ENCODE assay signal across 8 cellular contexts in genomic region chr10:3806603-3807002, GRCh38. TPM values are rescaled to one million over a fixed set of nuclear protein-coding genes. Genes with fewer than 3 reads are reported as not detected.
A peak's percentile ranks its signal among the peaks of the same experiment; 100 is the strongest.
DNase-seq lines count a peak whose midpoint lies in the region; ATAC-seq and TF ChIP-seq lines count a peak whose summit lies in the region.

No MANE protein-coding gene starts in this region.

- peaks cover 3% of the 10 kb centered on the region for H3K79me2 ChIP-seq in trophoblast cell (ENCODE audit: control insufficient read depth, insufficient read depth, low read length, poor library complexity)

- peak overlapping the region; percentile 42 for H3K4ac ChIP-seq in trophoblast cell (ENCODE audit: low read depth, low read length)

- no peaks in the 10 kb centered on the region for H3K36me3 ChIP-seq in trophoblast cell (ENCODE audit: control insufficient read depth in 1 of 2, insufficient read depth in 2 of 2, low read length in 2 of 2)

- H3K4me1 Mint-ChIP-seq in CD14-positive monocyte, result peaks cover 19% of the 10 kb centered on the region

- peak overlapping the region; percentile 89 for H2BK120ac ChIP-seq in trophoblast cell (ENCODE audit: insufficient read depth, low read length, poor library complexity)

- peak overlapping the region; percentile 83 for H2BK5ac ChIP-seq in trophoblast cell (ENCODE audit: low read depth, low read length, poor library complexity)

- H3K14ac ChIP-seq in trophoblast cell (ENCODE audit: low read length), result peak overlapping the region; percentile 91

- peak; percentile 83 for DNase-seq in Daoy (ENCODE audit: low read depth)
- peak; percentile 63 for DNase-seq in NCI-H526 treated with DMSO at 0.1 percent for 48 hours (lab: John Stamatoyannopoulos, UW)
- no peak for DNase-seq in coronary artery (ENCODE audit: low spot score)
- DNase-seq in trophoblast cell, result peak; percentile 69 to 75
- DNase-seq in CD14-positive monocyte (ENCODE audit: low spot score), result no peak
- DNase-seq in GM19240 (ENCODE audit: insufficient read length, low spot score), result no peak

- H3K4me1 ChIP-seq in trophoblast cell (ENCODE audit: control insufficient read depth in 1 of 2, insufficient read depth in 2 of 2, low read length in 2 of 2), result peaks cover 30 to 42% of the 10 kb centered on the region in 2 experiments

- peaks cover 3 to 8% of the 10 kb centered on the region in 2 donors for H3K36me3 Mint-ChIP-seq in CD14-positive monocyte

- H3K27ac Mint-ChIP-seq in CD14-positive monocyte, result peak overlapping the region in 1 of 7 donors; percentile 98

- H3K27me3 ChIP-seq in trophoblast cell (ENCODE audit: insufficient read depth, low read length), result no peaks in the 10 kb centered on the region

- H3K27me3 Mint-ChIP-seq in CD14-positive monocyte (ENCODE audit: low read depth in 3 of 3), result no peaks in the 10 kb centered on the region

- no peak overlapping the region for H3K9ac ChIP-seq in trophoblast cell (ENCODE audit: low read length)

- H3K27ac ChIP-seq in coronary artery (peak overlapping the region; percentile 49 to 91), trophoblast cell (ENCODE audit: low read depth, low read length) (peak overlapping the region; percentile 94)

- no peak overlapping the region for H3K23ac ChIP-seq in trophoblast cell (ENCODE audit: low read length)

- H4K91ac ChIP-seq in trophoblast cell (ENCODE audit: low read depth, low read length), result peak overlapping the region; percentile 93

- H2AFZ ChIP-seq in trophoblast cell (ENCODE audit: insufficient read depth, low read length, poor library complexity), result peak overlapping the region; percentile 20

- peak overlapping the region; percentile 97 for H2BK12ac ChIP-seq in trophoblast cell (ENCODE audit: low read length)

- H3K79me1 ChIP-seq in trophoblast cell (ENCODE audit: low read length), result peaks cover 40% of the 10 kb centered on the region

- intact Hi-C loops in CD14-positive monocyte (cut with micrococcal nuclease), result no loop called here

- no CpG with 5 or more reads among the region's 5 CpGs for WGBS in trophoblast cell (ENCODE audit: extremely low coverage, insufficient coverage, insufficient read length)

- H3K18ac ChIP-seq in trophoblast cell (ENCODE audit: low read length), result peak overlapping the region; percentile 73

- H3K9me3 ChIP-seq in trophoblast cell (ENCODE audit: insufficient read depth, low read depth, low read length), result no peaks in the 10 kb centered on the region

- peak overlapping the region; percentile 55 for H4K8ac ChIP-seq in trophoblast cell (ENCODE audit: low read depth, low read length)

- H3K4me3 Mint-ChIP-seq in CD14-positive monocyte, result no peak overlapping the region

- TF ChIP-seq CTCF in coronary artery (IDR thresholded peaks at IDR 0.05), result no peak
- no peak for TF ChIP-seq CTCF in CD14-positive monocyte (IDR thresholded peaks at IDR 0.05)

- H3K4me2 ChIP-seq in trophoblast cell (ENCODE audit: low read length), result no peak overlapping the region

- ATAC-seq in HG03095 (IDR thresholded peaks at IDR 0.05; ENCODE audit: unreplicated experiment) (no peak), HG02970 (IDR thresholded peaks at IDR 0.05; ENCODE audit: low FRiP score, unreplicated experiment) (no peak)

- no peaks in the 10 kb centered on the region for H3K9me3 Mint-ChIP-seq in CD14-positive monocyte

- no peak overlapping the region for H4K12ac ChIP-seq in trophoblast cell (ENCODE audit: low read depth, low read length)

- peak overlapping the region; percentile 90 for H2AK5ac ChIP-seq in trophoblast cell (ENCODE audit: low read length)

- H3K4me3 ChIP-seq in coronary artery, result no peak overlapping the region
- no peak overlapping the region for H3K4me3 ChIP-seq in trophoblast cell (ENCODE audit: low read depth, low read length)

RNA-seq across cellular contexts. Expression of gene KLF6, which starts 21.6 kb away (rescaled TPM):
- 7.5 and 11.6 TPM in 2 replicates for total RNA-seq in Daoy (2014; rRNA removed; shearing (Covaris generic))
- polyA plus RNA-seq in trophoblast cell (2013), result 113 TPM in 2 replicates
- polyA plus RNA-seq in CD14-positive monocyte, result 100 to 1,000 TPM; 499 to 510 TPM

Comparison
In these comparisons a context has a peak if more than half of its experiments do, and no peak if none do; other contexts are left out.
1. DNase-seq: peak in Daoy (single experiment), NCI-H526 treated with DMSO at 0.1 percent for 48 hours (single experiment) and trophoblast cell (2 of 2); none in coronary artery (single experiment), CD14-positive monocyte (single experiment) and GM19240 (single experiment).